In the genomic region with DNA sequence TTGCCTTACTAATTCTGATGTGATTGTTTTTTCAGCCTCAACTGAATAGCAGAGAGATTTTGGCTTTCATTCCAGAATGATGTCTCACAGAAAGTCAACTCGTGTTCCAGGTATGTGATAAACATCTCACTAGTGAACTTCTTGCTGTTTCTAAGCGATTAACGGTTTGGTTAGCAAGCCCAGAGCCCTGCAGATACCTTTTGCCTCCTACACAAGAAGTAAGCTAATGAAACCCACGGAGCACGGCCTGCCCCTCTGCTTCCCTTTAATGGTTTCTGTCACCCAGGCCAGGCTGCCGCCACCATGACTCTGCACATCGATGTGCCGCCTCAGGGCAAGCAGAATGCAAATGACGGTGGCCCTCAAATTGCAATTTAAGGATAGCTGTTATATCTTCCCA, we compare ENCODE assay signal across 13 cellular contexts.
DNase-seq lines count a peak whose midpoint lies in the region; ATAC-seq, FAIRE-seq and TF ChIP-seq lines count a peak whose summit lies in the region.
"Had no signal": no experiment of that assay in that cellular context is flagged by ENCODE, and none has a peak within 500 bp of the region (broad histone marks: within the 10 kb centered on the region; RNA-seq: fewer than 3 reads in every experiment).

No MANE protein-coding gene starts in this region.

- intact Hi-C loops in spleen (cut with DNase I; ENCODE audit: low total_unique reads), result no loop called here

- DNase-seq in astrocyte (ENCODE audit: low read depth) (peak; percentile 8), spleen (peak; percentile 81), KG1 (lab: John Stamatoyannopoulos, UW) (no peak), cerebellum (ENCODE audit: low spot score) (no peak), NCI-H345 treated with DMSO at 0.1 percent for 48 hours (lab: John Stamatoyannopoulos, UW; ENCODE audit: unreplicated experiment) (no peak)
- DNase-seq: activated CD4-positive, alpha-beta memory T cell treated with anti-CD3 and anti-CD28 coated beads, Interleukin-2, amount 10 ng/mL, durations not matched to agents 7 days and 5 days; activated naive CD4-positive, alpha-beta T cell treated with Interleukin-2 at 50 U/mL for 16 hours; NCI-H510A had no signal

- H3K4me1 Mint-ChIP-seq in astrocyte (ENCODE audit: low read depth, unreplicated experiment), result peaks cover 7% of the 10 kb centered on the region

- H3K9me3 ChIP-seq in HUES64 (ENCODE audit: insufficient read depth, low read depth, low read length) (no peaks in the 10 kb centered on the region), astrocyte (ENCODE audit: insufficient read depth, low read depth, low read length) (no peaks in the 10 kb centered on the region), spleen (no peaks in the 10 kb centered on the region)

- H3K4me3 ChIP-seq in HUES64 (ENCODE audit: low read length) (no peak overlapping the region), astrocyte (ENCODE audit: insufficient read depth, low read depth, low read length) (no peak overlapping the region), spleen (no peak overlapping the region)
- H3K4me3 ChIP-seq: neural progenitor cell, SK-N-MC had no signal

- H3K4me3 Mint-ChIP-seq in astrocyte (ENCODE audit: unreplicated experiment), result no peak overlapping the region
- H3K4me3 Mint-ChIP-seq: activated CD4-positive, alpha-beta memory T cell treated with anti-CD3 and anti-CD28 coated beads, Interleukin-2, amount 10 ng/mL, durations not matched to agents 7 days and 5 days; neural progenitor cell had no signal

- no peaks in the 10 kb centered on the region for H3K36me3 Mint-ChIP-seq in astrocyte (ENCODE audit: low read depth, unreplicated experiment)
- H3K36me3 Mint-ChIP-seq: neural progenitor cell had no signal

- no peak for FAIRE-seq in astrocyte (lab: Jason Lieb, UNC)
- FAIRE-seq: islet of Langerhans had no signal

- H3K27me3 Mint-ChIP-seq in astrocyte (ENCODE audit: low read depth, unreplicated experiment), result no peaks in the 10 kb centered on the region

- H3K4me1 ChIP-seq in HUES64 (ENCODE audit: insufficient read depth, low read length), result peaks cover 18% of the 10 kb centered on the region
- H3K4me1 ChIP-seq in astrocyte (ENCODE audit: insufficient read depth, low read length), result peaks cover 4% of the 10 kb centered on the region
- H3K4me1 ChIP-seq in spleen, result peaks cover 0 to 23% (median 14%) of the 10 kb centered on the region in 6 donors
- H3K4me1 ChIP-seq: neural progenitor cell had no signal

- H3K9ac ChIP-seq in HUES64 (ENCODE audit: low read depth, low read length) (no peak overlapping the region), astrocyte (ENCODE audit: low read length) (no peak overlapping the region)
- H3K9ac ChIP-seq: neural progenitor cell had no signal

- H3K27me3 ChIP-seq in HUES64 (ENCODE audit: insufficient read depth, low read length) (no peaks in the 10 kb centered on the region), astrocyte (ENCODE audit: insufficient read depth, low read length) (peaks cover 2% of the 10 kb centered on the region), spleen (replicated peaks in 1 of 7) (no peaks in the 10 kb centered on the region)
- H3K27me3 ChIP-seq: neural progenitor cell had no signal

- H4K20me1 ChIP-seq in astrocyte (ENCODE audit: insufficient read depth, low read length), result no peaks in the 10 kb centered on the region

- TF ChIP-seq CTCF in astrocyte (IDR thresholded peaks at IDR 0.05; ENCODE audit: insufficient read depth, low read depth, low read length) (no peak), spleen (IDR thresholded peaks at IDR 0.05 in 8 of 11, conservative IDR thresholded peaks at IDR 0.05 in 3 of 11) (no peak)

- no peaks in the 10 kb centered on the region for H3K79me2 ChIP-seq in astrocyte (ENCODE audit: insufficient read depth, low read length)

- H3K4me2 ChIP-seq in astrocyte (ENCODE audit: low read length), result no peak overlapping the region
- H3K4me2 ChIP-seq: neural progenitor cell had no signal

- H3K36me3 ChIP-seq in HUES64 (ENCODE audit: insufficient read depth, low read length), result no peaks in the 10 kb centered on the region
- no peaks in the 10 kb centered on the region for H3K36me3 ChIP-seq in astrocyte (ENCODE audit: insufficient read depth, low read length)
- H3K36me3 ChIP-seq in spleen, result no peaks in the 10 kb centered on the region
- H3K36me3 ChIP-seq: neural progenitor cell had no signal

- H3K27ac ChIP-seq in HUES64 (ENCODE audit: low read depth, low read length), result peak overlapping the region; percentile 15; the same call in 1 of the 2 replicates
- no peak overlapping the region for H3K27ac ChIP-seq in astrocyte (ENCODE audit: low read depth, low read length)
- no peak overlapping the region for H3K27ac ChIP-seq in spleen
- H3K27ac ChIP-seq: neural progenitor cell, SK-N-MC had no signal

- no peak for TF ChIP-seq POLR2A in spleen (IDR thresholded peaks at IDR 0.05)

- no peak overlapping the region for H3K27ac Mint-ChIP-seq in astrocyte (ENCODE audit: unreplicated experiment)
- H3K27ac Mint-ChIP-seq: activated CD4-positive, alpha-beta memory T cell treated with anti-CD3 and anti-CD28 coated beads, Interleukin-2, amount 10 ng/mL, durations not matched to agents 7 days and 5 days; neural progenitor cell had no signal

- 60% methylated on average over 9 of the region's 9 CpGs for WGBS in HUES64
- 47 to 68% (median 59%) methylated on average over 9 of the region's 9 CpGs for WGBS in spleen, 5 donors

- peak; percentile 72 for ATAC-seq in GM18868 (IDR thresholded peaks at IDR 0.05; ENCODE audit: unreplicated experiment)

- H3K9me3 Mint-ChIP-seq in astrocyte (ENCODE audit: unreplicated experiment), result no peaks in the 10 kb centered on the region
- H3K9me3 Mint-ChIP-seq: activated CD4-positive, alpha-beta memory T cell treated with anti-CD3 and anti-CD28 coated beads, Interleukin-2, amount 10 ng/mL, durations not matched to agents 7 days and 5 days; neural progenitor cell had no signal

- no peak overlapping the region for H2AFZ ChIP-seq in astrocyte (ENCODE audit: low read depth, low read length)
- H2AFZ ChIP-seq: neural progenitor cell had no signal

Comparison
In these comparisons a context has a peak if more than half of its experiments do, and no peak if none do; other contexts are left out.
1. DNase-seq: peak in astrocyte (single experiment) and spleen (single experiment); none in KG1 (single experiment), cerebellum (single experiment) and NCI-H345 treated with DMSO at 0.1 percent for 48 hours (single experiment).